Comparison of ENCODE assay signal across 32 cellular contexts in genomic region chr17:8835631-8836364, GRCh38. TPM values are rescaled to one million over a fixed set of nuclear protein-coding genes. Genes with fewer than 3 reads are reported as not detected.
"Had no signal": no experiment of that assay in that cellular context is flagged by ENCODE, and none has a peak within 500 bp of the region (broad histone marks: within the 10 kb centered on the region; RNA-seq: fewer than 3 reads in every experiment).

No MANE protein-coding gene starts in this region.

- H3K4me1 ChIP-seq: adrenal gland, esophagus squamous epithelium, lower lobe of right lung, upper lobe of left lung had no signal

- H3K4me3 ChIP-seq: adrenal gland, body of pancreas, esophagus squamous epithelium, heart right ventricle, lower lobe of right lung, skin epidermis, upper lobe of left lung had no signal

- H3K27ac ChIP-seq: adrenal gland, body of pancreas, esophagus squamous epithelium, heart right ventricle, lower lobe of right lung, skin epidermis, upper lobe of left lung, VCaP had no signal

- H3K27ac Mint-ChIP-seq: activated naive CD4-positive, alpha-beta T cell treated with anti-CD3 and anti-CD28 coated beads for 36 hours; activated naive CD8-positive, alpha-beta T cell treated with anti-CD3 and anti-CD28 coated beads for 36 hours; natural killer cell treated with Interleukin-12 subunit alpha and Interleukin-12 subunit beta and Interleukin-15 and Interleukin-18, amount 100 ng/mL, for 72 hours; progenitor cell of endocrine pancreas; stimulated activated memory B cell treated with anti-CD40 and anti-IgM and Interleukin-4, amounts not matched to agents 10 μg/mL and 1 μg/mL and 100 μg/mL, for 72 hours; T-helper 1 cell treated with Interleukin-12 subunit alpha and Interleukin-12 subunit beta and Interleukin-4 antibody, amounts not matched to agents 30 μg/mL and 1 μg/mL, for 36 hours had no signal

- FAIRE-seq: colon, TTC549 had no signal

- H3K9me3 ChIP-seq: adrenal gland, body of pancreas, esophagus squamous epithelium, heart right ventricle, lower lobe of right lung, upper lobe of left lung had no signal

- H3K36me3 ChIP-seq: adrenal gland, esophagus squamous epithelium, lower lobe of right lung, upper lobe of left lung had no signal

- H3K36me3 Mint-ChIP-seq: activated naive CD8-positive, alpha-beta T cell treated with anti-CD3 and anti-CD28 coated beads for 36 hours; natural killer cell treated with Interleukin-12 subunit alpha and Interleukin-12 subunit beta and Interleukin-15 and Interleukin-18, amount 100 ng/mL, for 72 hours had no signal

- ATAC-seq: body of pancreas; heart right ventricle; lower lobe of right lung; natural killer cell treated with Interleukin-12 subunit alpha and Interleukin-12 subunit beta and Interleukin-15 and Interleukin-18, amount 100 ng/mL, for 72 hours; sciatic nerve; stimulated activated memory B cell treated with anti-CD40 and anti-IgM and Interleukin-4, amounts not matched to agents 10 μg/mL and 1 μg/mL and 100 μg/mL, for 72 hours; stimulated activated naive CD8-positive, alpha-beta T cell treated with anti-CD3 and anti-CD28 coated beads, Interleukin-15, amount 100 ng/mL, for 72 hours had no signal

- H3K4me3 Mint-ChIP-seq: activated naive CD4-positive, alpha-beta T cell treated with anti-CD3 and anti-CD28 coated beads for 36 hours; activated naive CD8-positive, alpha-beta T cell treated with anti-CD3 and anti-CD28 coated beads for 36 hours; natural killer cell treated with Interleukin-12 subunit alpha and Interleukin-12 subunit beta and Interleukin-15 and Interleukin-18, amount 100 ng/mL, for 72 hours; stimulated activated memory B cell treated with anti-CD40 and anti-IgM and Interleukin-4, amounts not matched to agents 10 μg/mL and 1 μg/mL and 100 μg/mL, for 72 hours; stimulated activated naive CD8-positive, alpha-beta T cell treated with anti-CD3 and anti-CD28 coated beads, Interleukin-15, amount 100 ng/mL, for 72 hours; T-helper 1 cell treated with Interleukin-12 subunit alpha and Interleukin-12 subunit beta and Interleukin-4 antibody, amounts not matched to agents 30 μg/mL and 1 μg/mL, for 36 hours had no signal

- H3K27me3 ChIP-seq: body of pancreas, upper lobe of left lung had no signal

- H3K27me3 Mint-ChIP-seq: activated naive CD8-positive, alpha-beta T cell treated with anti-CD3 and anti-CD28 coated beads for 36 hours; natural killer cell treated with Interleukin-12 subunit alpha and Interleukin-12 subunit beta and Interleukin-15 and Interleukin-18, amount 100 ng/mL, for 72 hours; stimulated activated memory B cell treated with anti-CD40 and anti-IgM and Interleukin-4, amounts not matched to agents 10 μg/mL and 1 μg/mL and 100 μg/mL, for 72 hours; stimulated activated naive CD8-positive, alpha-beta T cell treated with anti-CD3 and anti-CD28 coated beads, Interleukin-15, amount 100 ng/mL, for 72 hours had no signal

- H3K9me3 Mint-ChIP-seq: activated naive CD4-positive, alpha-beta T cell treated with anti-CD3 and anti-CD28 coated beads for 36 hours; activated naive CD8-positive, alpha-beta T cell treated with anti-CD3 and anti-CD28 coated beads for 36 hours; natural killer cell treated with Interleukin-12 subunit alpha and Interleukin-12 subunit beta and Interleukin-15 and Interleukin-18, amount 100 ng/mL, for 72 hours; stimulated activated memory B cell treated with anti-CD40 and anti-IgM and Interleukin-4, amounts not matched to agents 10 μg/mL and 1 μg/mL and 100 μg/mL, for 72 hours; stimulated activated naive CD8-positive, alpha-beta T cell treated with anti-CD3 and anti-CD28 coated beads, Interleukin-15, amount 100 ng/mL, for 72 hours; T-helper 1 cell treated with Interleukin-12 subunit alpha and Interleukin-12 subunit beta and Interleukin-4 antibody, amounts not matched to agents 30 μg/mL and 1 μg/mL, for 36 hours had no signal

- H3K4me1 Mint-ChIP-seq: activated naive CD8-positive, alpha-beta T cell treated with anti-CD3 and anti-CD28 coated beads for 36 hours; stimulated activated naive CD8-positive, alpha-beta T cell treated with anti-CD3 and anti-CD28 coated beads, Interleukin-15, amount 100 ng/mL, for 72 hours had no signal

- DNase-seq: activated CD4-positive, alpha-beta T cell treated with anti-CD3 and anti-CD28 coated beads for 4 hours; activated CD4-positive, alpha-beta T cell treated with anti-CD3 and anti-CD28 coated beads, Interleukin-2, amount 50 U/mL, for 4 hours; activated effector memory CD4-positive, alpha-beta T cell treated with Interleukin-2 at 50 U/mL for 16 hours; activated naive CD4-positive, alpha-beta T cell treated with anti-CD3 and anti-CD28 coated beads for 36 hours; activated naive CD8-positive, alpha-beta T cell treated with anti-CD3 and anti-CD28 coated beads for 36 hours; aorta; body of pancreas; esophagus squamous epithelium; foreskin melanocyte; heart right ventricle; lower lobe of right lung; mesenchymal stem cell; stimulated activated CD4-positive, alpha-beta T cell treated with anti-CD3 and anti-CD28 coated beads, Interleukin-12 subunit alpha, Interleukin-12 subunit beta, amount 100 ng/mL, for 4 hours; stimulated activated CD4-positive, alpha-beta T cell treated with anti-CD3 and anti-CD28 coated beads, Interleukin-4, amount 100 ng/mL, for 24 hours; stimulated activated naive CD8-positive, alpha-beta T cell treated with anti-CD3 and anti-CD28 coated beads, Interleukin-15, amount 100 ng/mL, for 72 hours; substantia nigra; T-helper 9 cell; upper lobe of left lung had no signal

RNA-seq across cellular contexts. Expression of gene PIK3R6, which starts 31.7 kb away (rescaled TPM):
- total RNA-seq: kidney epithelial cell, myocyte, osteoblast, renal cortical epithelial cell had no signal

RNA-seq across cellular contexts. Expression of gene MFSD6L, which starts 36.6 kb away (rescaled TPM):
- total RNA-seq: activated naive CD4-positive, alpha-beta T cell treated with anti-CD3 and anti-CD28 coated beads for 36 hours; activated naive CD8-positive, alpha-beta T cell treated with anti-CD3 and anti-CD28 coated beads for 36 hours; myocyte; osteoblast; renal cortical epithelial cell; sciatic nerve had no signal
- polyA plus RNA-seq: aorta had no signal
